In the genomic region with DNA sequence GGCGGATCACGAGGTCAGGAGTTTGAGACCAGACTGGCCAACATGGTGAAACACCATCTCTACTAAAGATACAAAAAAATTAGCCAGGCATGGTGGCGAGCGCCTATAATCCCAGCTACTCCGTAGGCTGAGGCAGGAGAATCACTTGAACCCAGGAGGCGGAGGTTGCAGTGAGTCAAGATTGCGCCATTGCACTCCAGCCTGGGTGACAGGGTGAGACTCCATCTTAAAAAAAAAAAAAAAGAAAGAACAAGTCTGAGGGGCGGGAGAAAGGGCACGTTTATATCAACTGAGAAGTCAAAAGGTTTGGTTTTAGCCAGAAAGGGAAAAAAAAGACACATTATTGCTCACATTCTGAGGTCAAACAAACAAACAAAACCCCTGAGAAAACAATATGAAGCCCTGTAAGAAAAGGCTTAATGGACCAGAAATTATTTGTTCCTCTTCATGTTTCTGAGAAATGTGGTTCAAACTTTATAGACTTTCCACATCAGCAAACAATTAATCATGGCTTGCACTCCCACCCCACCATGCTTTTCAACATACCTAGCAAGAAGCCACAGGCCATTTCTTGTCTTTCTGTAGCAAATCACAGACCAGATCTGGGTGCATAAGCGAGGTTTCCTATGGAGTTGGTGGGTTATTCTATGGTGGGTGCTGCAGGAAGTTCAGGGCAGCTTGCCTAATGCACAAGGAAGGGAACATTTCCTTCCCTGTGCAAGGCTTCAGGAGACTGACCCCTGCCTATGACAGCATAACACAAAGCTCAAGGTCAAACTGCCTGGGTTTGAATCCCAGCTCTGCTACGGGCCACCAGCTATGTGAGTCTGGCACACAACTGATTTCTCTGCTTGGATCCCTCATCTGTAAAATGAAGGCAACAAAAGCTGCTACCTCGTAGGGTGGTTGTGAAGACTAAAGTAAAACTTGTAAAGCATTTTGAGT, we compare ENCODE assay signal across 9 cellular contexts.
A peak's percentile ranks its signal among the peaks of the same experiment; 100 is the strongest.
DNase-seq lines count a peak whose midpoint lies in the region; ATAC-seq, FAIRE-seq and TF ChIP-seq lines count a peak whose summit lies in the region.
"Had no signal": no experiment of that assay in that cellular context is flagged by ENCODE, and none has a peak within 500 bp of the region (broad histone marks: within the 10 kb centered on the region; RNA-seq: fewer than 3 reads in every experiment).

No MANE protein-coding gene starts in this region.

- dilution Hi-C loops in endothelial cell of umbilical vein (cut with MboI; ENCODE audit: extremely low pct_ligation_motif_present, low sequenced_read_pairs) = no loop called here

- intact Hi-C loops in endothelial cell of umbilical vein (cut with micrococcal nuclease) = loop anchor here (10.0 kb wide), 1 partner anchor 419 kb away; no protein-coding TSS in a partner anchor

- no peak for TF ChIP-seq CTCF in OCI-LY3 (IDR thresholded peaks at IDR 0.05; ENCODE audit: low read depth, low read length)
- no peak for TF ChIP-seq CTCF in endothelial cell of umbilical vein (IDR thresholded peaks at IDR 0.05; ENCODE audit: extremely low read depth in 1 of 2, insufficient read depth in 1 of 2, low read depth in 1 of 2, low read length in 2 of 2)
- no peak for TF ChIP-seq CTCF in osteocyte (IDR thresholded peaks at IDR 0.05)

- peaks cover 52% of the 10 kb centered on the region for H3K4me1 Mint-ChIP-seq in osteocyte (ENCODE audit: unreplicated experiment)

- H3K27ac Mint-ChIP-seq in osteocyte (ENCODE audit: unreplicated experiment) = peak overlapping the region; percentile 90
- H3K27ac Mint-ChIP-seq: stimulated activated effector memory CD8-positive, alpha-beta T cell treated with anti-CD3 and anti-CD28 coated beads, Interleukin-12 subunit alpha, Interleukin-12 subunit beta, amount 100 ng/mL, for 72 hours had no signal

- POLR2A ChIA-PET in endothelial cell of umbilical vein (lab: Charles Lee) = interaction anchor here (0.7 kb wide), 1 partner anchor 420 kb away, joined by 5 read pairs; no protein-coding TSS in a partner anchor

- H4K20me1 ChIP-seq in BLaER1 treated with 17β-estradiol and CSF1 and Interleukin-3, amounts not matched to agents 10 nM and 100 nM = no peaks in the 10 kb centered on the region
- H4K20me1 ChIP-seq in OCI-LY3 (ENCODE audit: insufficient read depth, low read length) (no peaks in the 10 kb centered on the region), endothelial cell of umbilical vein (replicated peaks; ENCODE audit: control insufficient read depth, extremely low read depth, insufficient read depth, low read length) (no peaks in the 10 kb centered on the region)

- CTCF ChIA-PET in endothelial cell of umbilical vein (lab: Charles Lee) = interaction anchor here (0.7 to 1.1 kb wide), 2 partner anchors 50 to 103 kb away, joined by 3 read pairs; no protein-coding TSS in a partner anchor

- DNase-seq in endothelial cell of umbilical vein (ENCODE audit: low read depth, low spot score) = no peak
- DNase-seq in osteocyte (ENCODE audit: extremely low spot score, unreplicated experiment) = no peak
- DNase-seq in NCI-H510A (lab: John Stamatoyannopoulos, UW) = no peak
- no peak for DNase-seq in stimulated activated CD4-positive, alpha-beta T cell treated with anti-CD3 and anti-CD28 coated beads, Interleukin-2, amount 100 ng/mL, for 24 hours
- DNase-seq in mesenteric fat pad (ENCODE audit: low spot score) = no peak

- H3K27me3 ChIP-seq in BLaER1 treated with 17β-estradiol and CSF1 and Interleukin-3, amounts not matched to agents 10 nM and 100 nM = no peaks in the 10 kb centered on the region
- H3K27me3 ChIP-seq in OCI-LY3 (ENCODE audit: low read depth, low read length) = peaks cover 11% of the 10 kb centered on the region
- H3K27me3 ChIP-seq in endothelial cell of umbilical vein (ENCODE audit: control insufficient read depth in 2 of 2, insufficient read depth in 2 of 2, low read length in 2 of 2) = no peaks in the 10 kb centered on the region

- H3K9me3 ChIP-seq in BLaER1 treated with 17β-estradiol and CSF1 and Interleukin-3, amounts not matched to agents 10 nM and 100 nM (replicated peaks in 1 of 11) = no peaks in the 10 kb centered on the region
- no peaks in the 10 kb centered on the region for H3K9me3 ChIP-seq in OCI-LY3 (ENCODE audit: insufficient read depth, low read length)
- H3K9me3 ChIP-seq in endothelial cell of umbilical vein (replicated peaks; ENCODE audit: control insufficient read depth, insufficient read depth, low read length) = no peaks in the 10 kb centered on the region

- H3K4me2 ChIP-seq in BLaER1 treated with 17β-estradiol and CSF1 and Interleukin-3, amounts not matched to agents 10 nM and 100 nM = peak overlapping the region; percentile 27 to 83 (median 75); a peak in 21 of 22 replicates
- H3K4me2 ChIP-seq in OCI-LY3 (ENCODE audit: low read length) (peak overlapping the region; percentile 71), endothelial cell of umbilical vein (ENCODE audit: insufficient read depth, low read length) (no peak overlapping the region)

- H2AFZ ChIP-seq in OCI-LY3 (ENCODE audit: low read depth, low read length) = no peak overlapping the region
- peak overlapping the region; percentile 77 for H2AFZ ChIP-seq in endothelial cell of umbilical vein (ENCODE audit: low read depth, low read length)

- H3K36me3 Mint-ChIP-seq in osteocyte (ENCODE audit: unreplicated experiment) = no peaks in the 10 kb centered on the region

- peak overlapping the region; percentile 69 to 94 (median 89); a peak in 21 of 22 replicates for H3K27ac ChIP-seq in BLaER1 treated with 17β-estradiol and CSF1 and Interleukin-3, amounts not matched to agents 10 nM and 100 nM
- peak overlapping the region; percentile 39; the same call in 1 of the 2 replicates for H3K27ac ChIP-seq in OCI-LY3 (ENCODE audit: low read length)
- H3K27ac ChIP-seq in endothelial cell of umbilical vein (ENCODE audit: insufficient read depth, low read depth, low read length) = peak overlapping the region; percentile 93

- H3K36me3 ChIP-seq in BLaER1 treated with 17β-estradiol and CSF1 and Interleukin-3, amounts not matched to agents 10 nM and 100 nM = no peaks in the 10 kb centered on the region
- H3K36me3 ChIP-seq in OCI-LY3 (replicated peaks; ENCODE audit: low read depth, low read length) = no peaks in the 10 kb centered on the region
- no peaks in the 10 kb centered on the region for H3K36me3 ChIP-seq in endothelial cell of umbilical vein (ENCODE audit: control insufficient read depth in 2 of 2, extremely low read depth in 1 of 2, insufficient read depth in 2 of 2, low read length in 2 of 2)

- no peak for ATAC-seq in HG03097 (IDR thresholded peaks at IDR 0.05; ENCODE audit: low FRiP score, unreplicated experiment)

- BruUV-seq in endothelial cell of umbilical vein (replicated peaks; lab: Mats Ljungman, UMichigan) = no TSS peak

- peak overlapping the region; percentile 47 to 79 (median 75); a peak in 20 of 22 replicates for H3K9ac ChIP-seq in BLaER1 treated with 17β-estradiol and CSF1 and Interleukin-3, amounts not matched to agents 10 nM and 100 nM
- H3K9ac ChIP-seq in OCI-LY3 (ENCODE audit: low read length) = no peak overlapping the region
- H3K9ac ChIP-seq in endothelial cell of umbilical vein (replicated peaks; ENCODE audit: extremely low read depth, insufficient read depth, low read length) = peak overlapping the region; percentile 57

- FAIRE-seq in endothelial cell of umbilical vein (lab: Jason Lieb, UNC) = peak; percentile 61

- TF ChIP-seq POLR2A in endothelial cell of umbilical vein (IDR thresholded peaks at IDR 0.05; ENCODE audit: low read depth, low read length) = no peak

- peaks cover 5 to 94% (median 67%) of the 10 kb centered on the region in 10 experiments; a peak in 19 of 20 replicates for H3K4me1 ChIP-seq in BLaER1 treated with 17β-estradiol and CSF1 and Interleukin-3, amounts not matched to agents 10 nM and 100 nM
- H3K4me1 ChIP-seq in OCI-LY3 (ENCODE audit: low read length) = peaks cover 47% of the 10 kb centered on the region
- H3K4me1 ChIP-seq in endothelial cell of umbilical vein (ENCODE audit: control insufficient read depth, extremely low read depth, insufficient read depth, low read length) = peaks cover 34% of the 10 kb centered on the region

- no peak overlapping the region for H3K4me3 ChIP-seq in BLaER1 treated with 17β-estradiol and CSF1 and Interleukin-3, amounts not matched to agents 10 nM and 100 nM
- H3K4me3 ChIP-seq in OCI-LY3 (ENCODE audit: low read length) (no peak overlapping the region), endothelial cell of umbilical vein (replicated peaks in 1 of 3; ENCODE audit: insufficient read depth in 1 of 3, low read depth in 1 of 3, low read length in 3 of 3) (no peak overlapping the region)

- no peaks in the 10 kb centered on the region for H3K79me2 ChIP-seq in OCI-LY3 (ENCODE audit: low read length)
- H3K79me2 ChIP-seq in endothelial cell of umbilical vein (ENCODE audit: control insufficient read depth, insufficient read depth, low read length) = no peaks in the 10 kb centered on the region

- H3K27me3 Mint-ChIP-seq in osteocyte (ENCODE audit: unreplicated experiment) = no peaks in the 10 kb centered on the region

- H3K4me3 Mint-ChIP-seq in osteocyte (ENCODE audit: unreplicated experiment) = no peak overlapping the region
- H3K4me3 Mint-ChIP-seq: stimulated activated effector memory CD8-positive, alpha-beta T cell treated with anti-CD3 and anti-CD28 coated beads, Interleukin-12 subunit alpha, Interleukin-12 subunit beta, amount 100 ng/mL, for 72 hours had no signal

- no peaks in the 10 kb centered on the region for H3K9me3 Mint-ChIP-seq in osteocyte (ENCODE audit: unreplicated experiment)
- H3K9me3 Mint-ChIP-seq: stimulated activated effector memory CD8-positive, alpha-beta T cell treated with anti-CD3 and anti-CD28 coated beads, Interleukin-12 subunit alpha, Interleukin-12 subunit beta, amount 100 ng/mL, for 72 hours had no signal

- H3K9me1 ChIP-seq in endothelial cell of umbilical vein (replicated peaks; ENCODE audit: control insufficient read depth, extremely low read depth, insufficient read depth, low read length) = no peaks in the 10 kb centered on the region

TF ChIP-seq in endothelial cell of umbilical vein, 7 proteins besides CTCF, POLR2A, EP300 and RAD21:
- TF ChIP-seq EZH2 (IDR thresholded peaks at IDR 0.05; ENCODE audit: borderline replicate concordance, low read depth, low read length, severe bottlenecking) (no peak), JUN (IDR thresholded peaks at IDR 0.05; ENCODE audit: borderline replicate concordance, insufficient read depth, insufficient read length, low read depth) (no peak), POLR2AphosphoS5 (IDR thresholded peaks at IDR 0.05; ENCODE audit: insufficient read depth, low read depth, low read length) (no peak), GATA2 (IDR thresholded peaks at IDR 0.05; ENCODE audit: insufficient read depth, insufficient read length, low read depth, low read length) (no peak), MYC (IDR thresholded peaks at IDR 0.05; ENCODE audit: low read depth, low read length) (no peak), FOS (IDR thresholded peaks at IDR 0.05; ENCODE audit: borderline replicate concordance, insufficient read depth, low read length) (no peak)
- TF ChIP-seq, protein P1, sequence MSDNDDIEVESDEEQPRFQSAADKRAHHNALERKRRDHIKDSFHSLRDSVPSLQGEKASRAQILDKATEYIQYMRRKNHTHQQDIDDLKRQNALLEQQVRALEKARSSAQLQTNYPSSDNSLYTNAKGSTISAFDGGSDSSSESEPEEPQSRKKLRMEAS (IDR thresholded peaks at IDR 0.05; ENCODE audit: insufficient read depth, insufficient read length) = no peak

Comparison
In these comparisons a context has a peak if more than half of its experiments do, and no peak if none do; other contexts are left out.
1. H3K27ac ChIP-seq: peak in every context shown above with its lines; median percentile 93 in endothelial cell of umbilical vein; 89 in BLaER1 treated with 17β-estradiol and CSF1 and Interleukin-3, amounts not matched to agents 10 nM and 100 nM; 39 in OCI-LY3.